21 cellular contexts compared by ENCODE assay signal in the genomic region with DNA sequence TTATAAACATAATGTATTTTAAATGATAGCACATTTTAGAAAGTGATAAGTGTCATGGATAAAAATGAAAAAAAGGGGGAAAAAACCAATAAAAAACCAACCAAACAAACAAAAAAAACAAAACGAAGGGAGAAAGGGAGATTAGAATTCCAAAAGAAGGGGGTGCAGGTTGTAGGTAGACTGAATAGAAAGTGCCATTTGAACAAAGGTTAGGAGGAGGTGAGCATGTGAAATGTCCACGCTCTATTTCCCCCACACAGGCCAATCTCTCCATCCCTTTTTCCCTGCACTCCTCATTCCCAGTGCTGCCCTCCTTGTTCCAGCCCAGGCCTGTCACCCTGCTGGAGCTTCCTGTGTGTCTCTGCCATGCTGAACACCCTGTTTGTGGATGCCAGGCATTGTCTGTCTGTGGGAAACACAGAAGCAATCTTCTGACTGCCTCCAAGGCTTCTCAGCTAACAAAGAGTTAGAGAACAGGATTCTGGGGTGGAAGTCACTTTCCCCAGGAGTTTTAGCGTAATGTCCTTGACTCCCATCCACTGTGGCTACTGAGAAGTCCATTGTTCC.
"Had no signal": no experiment of that assay in that cellular context is flagged by ENCODE, and none has a peak within 500 bp of the region (broad histone marks: within the 10 kb centered on the region; RNA-seq: fewer than 3 reads in every experiment).

No MANE protein-coding gene starts in this region.

- ATAC-seq: activated CD4-positive, CD25-positive, alpha-beta regulatory T cell treated with anti-CD3 and anti-CD28 coated beads, Interleukin-2, amount 50 U/mL, for 24 hours; activated T-cell treated with anti-CD3 and anti-CD28 coated beads, Interleukin-2, amount 50 U/mL, for 72 hours; mucosa of descending colon; naive thymus-derived CD4-positive, alpha-beta T cell; right lobe of liver; stimulated activated effector memory CD8-positive, alpha-beta T cell treated with anti-CD3 and anti-CD28 coated beads, Interleukin-12 subunit alpha, Interleukin-12 subunit beta, amount 100 ng/mL, for 72 hours had no signal

- H3K4me1 ChIP-seq: ascending aorta, esophagus squamous epithelium, right lobe of liver, stomach had no signal

- H3K36me3 ChIP-seq: ascending aorta, esophagus squamous epithelium, ovary, right lobe of liver, stomach had no signal

- H3K4me1 Mint-ChIP-seq: memory B cell; naive thymus-derived CD4-positive, alpha-beta T cell; stimulated activated effector memory CD8-positive, alpha-beta T cell treated with anti-CD3 and anti-CD28 coated beads, Interleukin-12 subunit alpha, Interleukin-12 subunit beta, amount 100 ng/mL, for 72 hours had no signal

- H3K9me3 Mint-ChIP-seq: type B pancreatic cell had no signal

- H3K36me3 Mint-ChIP-seq: memory B cell; naive thymus-derived CD4-positive, alpha-beta T cell; stimulated activated effector memory CD8-positive, alpha-beta T cell treated with anti-CD3 and anti-CD28 coated beads, Interleukin-12 subunit alpha, Interleukin-12 subunit beta, amount 100 ng/mL, for 72 hours; type B pancreatic cell had no signal

- H3K9me3 ChIP-seq: mucosa of descending colon, ovary, right lobe of liver had no signal

- H3K27ac ChIP-seq: ascending aorta, esophagus squamous epithelium, ovary, right lobe of liver, stomach had no signal

- H3K4me3 Mint-ChIP-seq: activated T-cell treated with anti-CD3 and anti-CD28 coated beads, Interleukin-2, amount 50 U/mL, for 72 hours; memory B cell; naive thymus-derived CD4-positive, alpha-beta T cell; stimulated activated effector memory CD8-positive, alpha-beta T cell treated with anti-CD3 and anti-CD28 coated beads, Interleukin-12 subunit alpha, Interleukin-12 subunit beta, amount 100 ng/mL, for 72 hours; type B pancreatic cell had no signal

- H3K4me2 ChIP-seq: smooth muscle cell had no signal

- H3K4me3 ChIP-seq: ascending aorta, esophagus squamous epithelium, mucosa of descending colon, ovary, right lobe of liver, smooth muscle cell, stomach had no signal

- H3K27ac Mint-ChIP-seq: activated T-cell treated with anti-CD3 and anti-CD28 coated beads, Interleukin-2, amount 50 U/mL, for 72 hours; memory B cell; naive thymus-derived CD4-positive, alpha-beta T cell; stimulated activated effector memory CD8-positive, alpha-beta T cell treated with anti-CD3 and anti-CD28 coated beads, Interleukin-12 subunit alpha, Interleukin-12 subunit beta, amount 100 ng/mL, for 72 hours; type B pancreatic cell had no signal

- H3K27me3 ChIP-seq: ascending aorta, esophagus squamous epithelium, right lobe of liver, stomach had no signal

- DNase-seq: activated CD4-positive, alpha-beta T cell treated with anti-CD3 and anti-CD28 coated beads, Interleukin-2, amount 50 U/mL, for 1 hour; activated effector memory CD4-positive, alpha-beta T cell treated with anti-CD3 and anti-CD28 coated beads, Interleukin-2, amount 50 U/mL, for 16 hours; activated naive CD4-positive, alpha-beta T cell treated with anti-CD3 and anti-CD28 coated beads, Interleukin-2, amount 50 U/mL, for 16 hours; activated T-cell treated with anti-CD3 and anti-CD28 coated beads, Interleukin-2, amount 50 U/mL, for 72 hours; effector CD4-positive, alpha-beta T cell; esophagus squamous epithelium; islet precursor cell; mucosa of descending colon; naive thymus-derived CD4-positive, alpha-beta T cell; ovary; right lobe of liver; stimulated activated CD4-positive, alpha-beta T cell treated with anti-CD3 and anti-CD28 coated beads, Interleukin-4, amount 100 ng/mL, for 1 hour; stomach; T-helper 1 cell; T-helper 9 cell had no signal
